Comparison of ENCODE assay signal across 8 cellular contexts in the genomic region with DNA sequence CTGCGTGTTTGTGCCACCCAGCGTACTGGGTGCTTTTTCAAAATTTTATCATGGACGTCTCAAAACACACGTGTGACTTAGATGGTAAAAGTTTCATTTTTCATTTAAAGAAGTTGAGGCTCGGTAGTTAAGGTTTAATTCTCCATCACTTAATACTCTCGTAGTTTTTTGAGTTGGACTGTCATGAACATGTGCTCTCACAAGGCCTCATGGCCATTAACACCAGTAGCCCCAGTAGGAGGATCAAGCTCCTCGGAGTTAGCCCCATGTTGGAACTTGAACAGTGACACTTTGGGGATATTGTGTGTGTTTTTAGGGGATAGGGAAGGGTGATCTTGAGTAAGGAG. TPM values are rescaled to one million over a fixed set of nuclear protein-coding genes. Genes with fewer than 3 reads are reported as not detected.
DNase-seq lines count a peak whose midpoint lies in the region; ATAC-seq lines count a peak whose summit lies in the region.

No MANE protein-coding gene starts in this region.

- H3K27me3 Mint-ChIP-seq in activated CD4-positive, alpha-beta memory T cell treated with anti-CD3 and anti-CD28 coated beads for 36 hours = no peaks in the 10 kb centered on the region
- H3K27me3 Mint-ChIP-seq in stimulated activated naive CD8-positive, alpha-beta T cell treated with anti-CD3 and anti-CD28 coated beads, Interleukin-15, amount 100 ng/mL, for 72 hours = peaks cover 6% of the 10 kb centered on the region

- DNase-seq in NCI-H345 treated with DMSO at 0.1 percent for 48 hours (lab: John Stamatoyannopoulos, UW; ENCODE audit: unreplicated experiment) = peak; percentile 4
- DNase-seq in NCI-H345 (lab: John Stamatoyannopoulos, UW) = no peak
- no peak for DNase-seq in activated CD4-positive, alpha-beta memory T cell treated with anti-CD3 and anti-CD28 coated beads for 36 hours
- no peak for DNase-seq in stimulated activated naive CD8-positive, alpha-beta T cell treated with anti-CD3 and anti-CD28 coated beads, Interleukin-15, amount 100 ng/mL, for 72 hours
- no peak for DNase-seq in left colon
- no peak for DNase-seq in stimulated activated CD4-positive, alpha-beta T cell treated with anti-CD3 and anti-CD28 coated beads, Interleukin-15, amount 100 ng/mL, for 24 hours
- no peak for DNase-seq in NCI-H1105 treated with DMSO at 0.1 percent for 48 hours (lab: John Stamatoyannopoulos, UW)

- no peaks in the 10 kb centered on the region for H3K9me3 Mint-ChIP-seq in activated CD4-positive, alpha-beta memory T cell treated with anti-CD3 and anti-CD28 coated beads for 36 hours
- H3K9me3 Mint-ChIP-seq in stimulated activated naive CD8-positive, alpha-beta T cell treated with anti-CD3 and anti-CD28 coated beads, Interleukin-15, amount 100 ng/mL, for 72 hours = no peaks in the 10 kb centered on the region

- peaks cover 2% of the 10 kb centered on the region for H3K36me3 Mint-ChIP-seq in activated CD4-positive, alpha-beta memory T cell treated with anti-CD3 and anti-CD28 coated beads for 36 hours

- intact Hi-C loops in activated CD4-positive, alpha-beta memory T cell treated with anti-CD3 and anti-CD28 coated beads for 36 hours (cut with micrococcal nuclease) = loop anchor here (1.0 kb wide), 4 partner anchors 51 to 193 kb away; a partner anchor contains a TSS
- intact Hi-C loops in left colon (cut with DNase I, micrococcal nuclease) = loop anchor here in 1 of 2 donors (5.0 kb wide), 1 partner anchor 42 kb away; no protein-coding TSS in a partner anchor

- ATAC-seq in stimulated activated naive CD8-positive, alpha-beta T cell treated with anti-CD3 and anti-CD28 coated beads, Interleukin-15, amount 100 ng/mL, for 72 hours = no peak
- no peak for ATAC-seq in left colon

- H3K4me1 Mint-ChIP-seq in activated CD4-positive, alpha-beta memory T cell treated with anti-CD3 and anti-CD28 coated beads for 36 hours (ENCODE audit: low read depth) = peaks cover 14% of the 10 kb centered on the region
- H3K4me1 Mint-ChIP-seq in stimulated activated naive CD8-positive, alpha-beta T cell treated with anti-CD3 and anti-CD28 coated beads, Interleukin-15, amount 100 ng/mL, for 72 hours = peaks cover 18% of the 10 kb centered on the region

- POLR2A ChIA-PET in activated CD4-positive, alpha-beta memory T cell treated with anti-CD3 and anti-CD28 coated beads for 36 hours (lab: Charles Lee) = interaction anchor here (1.4 to 2.0 kb wide), 2 partner anchors 40 to 51 kb away, joined by 3 to 12 read pairs; a partner anchor contains a TSS

- peak overlapping the region; percentile 91 for H3K27ac Mint-ChIP-seq in activated CD4-positive, alpha-beta memory T cell treated with anti-CD3 and anti-CD28 coated beads for 36 hours
- H3K27ac Mint-ChIP-seq in stimulated activated naive CD8-positive, alpha-beta T cell treated with anti-CD3 and anti-CD28 coated beads, Interleukin-15, amount 100 ng/mL, for 72 hours = peak overlapping the region; percentile 99

- peak overlapping the region; percentile 62 for H3K4me3 ChIP-seq in iPS-11a (ENCODE audit: low read depth, low read length)

- CTCF ChIA-PET in activated CD4-positive, alpha-beta memory T cell treated with anti-CD3 and anti-CD28 coated beads for 36 hours (lab: Charles Lee) = interaction anchor here (0.6 to 1.6 kb wide), 8 partner anchors 32 to 200 kb away, joined by 3 to 16 read pairs (median 4); no protein-coding TSS in a partner anchor

- peak overlapping the region; percentile 93 for H3K4me3 Mint-ChIP-seq in activated CD4-positive, alpha-beta memory T cell treated with anti-CD3 and anti-CD28 coated beads for 36 hours
- H3K4me3 Mint-ChIP-seq in stimulated activated naive CD8-positive, alpha-beta T cell treated with anti-CD3 and anti-CD28 coated beads, Interleukin-15, amount 100 ng/mL, for 72 hours = peak overlapping the region; percentile 96 to 97

RNA-seq across cellular contexts. Expression of a gene that starts 15.3 kb away (rescaled TPM):
- under 1 TPM in 1 of 2 experiments, not detected in 1; 0.07 TPM for total RNA-seq in activated CD4-positive, alpha-beta memory T cell treated with anti-CD3 and anti-CD28 coated beads for 36 hours
- total RNA-seq in left colon = 1 to 10 TPM in 1 of 2 donors, under 1 TPM in 1; 0.15 to 1.3 TPM

RNA-seq across cellular contexts. Expression of a gene that starts 50.6 kb away (rescaled TPM):
- total RNA-seq in activated CD4-positive, alpha-beta memory T cell treated with anti-CD3 and anti-CD28 coated beads for 36 hours = 100 to 1,000 TPM; 902 to 918 TPM
- total RNA-seq in left colon = 100 to 1,000 TPM; 229 to 335 TPM
